ENCODE assay signal across 8 cellular contexts in genomic region chr6:132648356-132648755, GRCh38.
DNase-seq lines count a peak whose midpoint lies in the region; ATAC-seq lines count a peak whose summit lies in the region.

No MANE protein-coding gene starts in this region.

- ATAC-seq in GM18868 (IDR thresholded peaks at IDR 0.05; ENCODE audit: unreplicated experiment), result peak; percentile 83
- peak; percentile 67 for ATAC-seq in HG02642 (IDR thresholded peaks at IDR 0.05; ENCODE audit: poor library complexity, unreplicated experiment)

- DNase-seq in NOMO-1 treated with DMSO at 0.1 percent for 48 hours (lab: John Stamatoyannopoulos, UW; ENCODE audit: unreplicated experiment), result peak; percentile 70
- peak; percentile 65 for DNase-seq in iris pigment epithelial cell (ENCODE audit: low read depth)
- no peak for DNase-seq in LoVo (ENCODE audit: low spot score)
- no peak for DNase-seq in caudate nucleus (lab: John Stamatoyannopoulos, UW)
- DNase-seq in anterior cingulate cortex (lab: John Stamatoyannopoulos, UW), result no peak
- DNase-seq in DMS114 treated with DMSO at 0.1 percent for 48 hours (lab: John Stamatoyannopoulos, UW; ENCODE audit: unreplicated experiment), result no peak

- no peak overlapping the region for H3K27ac ChIP-seq in caudate nucleus (ENCODE audit: low read depth, low read length)

Comparison
In these comparisons a context has a peak if more than half of its experiments do, and no peak if none do; other contexts are left out.
1. DNase-seq: peak in NOMO-1 treated with DMSO at 0.1 percent for 48 hours (single experiment) and iris pigment epithelial cell (single experiment); none in LoVo (single experiment), caudate nucleus (0 of 61), anterior cingulate cortex (0 of 58) and DMS114 treated with DMSO at 0.1 percent for 48 hours (single experiment).